ENCODE assay signal across 29 cellular contexts in genomic region chr4:15089979-15090378, GRCh38.
"Had no signal": no experiment of that assay in that cellular context is flagged by ENCODE, and none has a peak within 500 bp of the region (broad histone marks: within the 10 kb centered on the region; RNA-seq: fewer than 3 reads in every experiment).

No MANE protein-coding gene starts in this region.

- H3K27ac ChIP-seq: colonic mucosa, coronary artery, dorsolateral prefrontal cortex, epithelial cell of prostate, esophagus muscularis mucosa, esophagus squamous epithelium, foreskin keratinocyte, gastrocnemius medialis, gastroesophageal sphincter, heart left ventricle, heart right ventricle had no signal

- H3K4me1 ChIP-seq: colonic mucosa, esophagus muscularis mucosa, foreskin keratinocyte, gastrocnemius medialis, gastroesophageal sphincter, heart left ventricle, heart right ventricle had no signal

- FAIRE-seq: colon, endometrium, endothelial cell of umbilical vein, frontal cortex had no signal

- H3K9me3 Mint-ChIP-seq: dendritic cell treated with granulocyte-macrophage colony-stimulating factor and Interleukin-4, amounts not matched to agents 40 ng/mL and 50 ng/mL, for 4 days; effector memory CD8-positive, alpha-beta T cell had no signal

- H3K27ac Mint-ChIP-seq: dendritic cell treated with granulocyte-macrophage colony-stimulating factor and Interleukin-4, amounts not matched to agents 40 ng/mL and 50 ng/mL, for 4 days; effector memory CD8-positive, alpha-beta T cell; endodermal cell had no signal

- H3K4me1 Mint-ChIP-seq: endodermal cell had no signal

- H3K36me3 ChIP-seq: colonic mucosa, esophagus muscularis mucosa, esophagus squamous epithelium, gastrocnemius medialis, gastroesophageal sphincter, heart left ventricle, heart right ventricle had no signal

- DNase-seq: colonic mucosa; cortex of kidney; dermis blood vessel endothelial cell; dorsolateral prefrontal cortex; effector CD4-positive, alpha-beta T cell; effector CD8-positive, alpha-beta T cell; effector memory CD4-positive, alpha-beta T cell; effector memory CD8-positive, alpha-beta T cell; endodermal cell; erythroblast; esophagus squamous epithelium; foreskin fibroblast; foreskin keratinocyte; foreskin melanocyte; gastrocnemius medialis; glutamatergic neuron; head of caudate nucleus; heart left ventricle; heart right ventricle had no signal

- H3K9me3 ChIP-seq: colonic mucosa, esophagus muscularis mucosa, esophagus squamous epithelium, gastrocnemius medialis, heart left ventricle, heart right ventricle had no signal

- ATAC-seq: effector memory CD8-positive, alpha-beta T cell; esophagus mucosa; foreskin keratinocyte; gastrocnemius medialis; gastroesophageal sphincter; heart left ventricle; heart right ventricle had no signal

- H3K27me3 ChIP-seq: colonic mucosa, dorsolateral prefrontal cortex, esophagus muscularis mucosa, esophagus squamous epithelium, foreskin keratinocyte, gastrocnemius medialis, gastroesophageal sphincter, heart left ventricle, heart right ventricle had no signal

- H3K4me3 ChIP-seq: colonic mucosa, coronary artery, dorsolateral prefrontal cortex, esophagus muscularis mucosa, esophagus squamous epithelium, gastrocnemius medialis, gastroesophageal sphincter, heart left ventricle, heart right ventricle had no signal

- H3K4me3 Mint-ChIP-seq: dendritic cell treated with granulocyte-macrophage colony-stimulating factor and Interleukin-4, amounts not matched to agents 40 ng/mL and 50 ng/mL, for 4 days; effector memory CD8-positive, alpha-beta T cell; endodermal cell had no signal
